8 cellular contexts compared by ENCODE assay signal in genomic region chr16:69397821-69398521, GRCh38. TPM values are rescaled to one million over a fixed set of nuclear protein-coding genes. Genes with fewer than 3 reads are reported as not detected.
DNase-seq lines count a peak whose midpoint lies in the region; ATAC-seq, FAIRE-seq and TF ChIP-seq lines count a peak whose summit lies in the region.

No MANE protein-coding gene starts in this region.

- no TSS peak for BruUV-seq in K562 (replicated peaks; lab: Mats Ljungman, UMichigan)

- intact Hi-C loops in K562 (cut with micrococcal nuclease), result loop anchor here (5.0 to 10.0 kb wide), 2 partner anchors 67 to 169 kb away; partner anchors contain the start of gene NFAT5

- no peak overlapping the region for H3K4me3 Mint-ChIP-seq in stimulated activated naive B cell treated with anti-CD40 and anti-IgM and Interleukin-4, amounts not matched to agents 10 μg/mL and 1 μg/mL and 100 μg/mL, for 72 hours
- no peak overlapping the region for H3K4me3 Mint-ChIP-seq in effector memory CD8-positive, alpha-beta T cell

- no peaks in the 10 kb centered on the region for H3K9me2 ChIP-seq in Loucy (replicated peaks; ENCODE audit: low read depth, low read length)

- no peak overlapping the region for H2AFZ ChIP-seq in Loucy (ENCODE audit: low read length)
- H2AFZ ChIP-seq in K562 (ENCODE audit: low read depth, low read length), result peak overlapping the region; percentile 27; the same call in 1 of the 2 replicates

- H3K4me1 ChIP-seq in Loucy (ENCODE audit: insufficient read depth, low read length, poor library complexity, severe bottlenecking) (peaks cover 15% of the 10 kb centered on the region), K562 (replicated peaks in 1 of 2; ENCODE audit: control insufficient read depth in 2 of 2, insufficient read depth in 2 of 2, low read length in 2 of 2) (peaks cover 3 to 12% of the 10 kb centered on the region in 2 experiments)

- H3K9me3 ChIP-seq in Loucy (ENCODE audit: insufficient read depth, low read depth, low read length) (no peaks in the 10 kb centered on the region), K562 (replicated peaks; ENCODE audit: control insufficient read depth, insufficient read depth, low read depth, low read length) (no peaks in the 10 kb centered on the region)

- TF ChIP-seq POLR2A in K562 (conservative IDR thresholded peaks at IDR 0.05), result no peak

- H3K79me2 ChIP-seq in Loucy (ENCODE audit: insufficient read depth, low read length) (no peaks in the 10 kb centered on the region), K562 (ENCODE audit: control insufficient read depth, insufficient read depth, low read length) (no peaks in the 10 kb centered on the region)

- no peak overlapping the region for H3K27ac ChIP-seq in K562 (ENCODE audit: extremely low read depth, low read depth, low read length)

- peak; percentile 58 for TF ChIP-seq CTCF in Loucy (conservative IDR thresholded peaks at IDR 0.05; ENCODE audit: low read length)
- peak; percentile 53 to 72 (median 65) for TF ChIP-seq CTCF in K562 (IDR thresholded peaks at IDR 0.05 in 2 of 3, conservative IDR thresholded peaks at IDR 0.05 in 1 of 3; ENCODE audit: insufficient read depth in 2 of 3, low read depth in 1 of 3, low read length in 3 of 3)

- peaks cover 20 to 27% of the 10 kb centered on the region in 2 donors for H3K4me1 Mint-ChIP-seq in stimulated activated naive B cell treated with anti-CD40 and anti-IgM and Interleukin-4, amounts not matched to agents 10 μg/mL and 1 μg/mL and 100 μg/mL, for 72 hours
- H3K4me1 Mint-ChIP-seq in effector memory CD8-positive, alpha-beta T cell (ENCODE audit: low read depth in 2 of 2), result peaks cover 0 to 2% of the 10 kb centered on the region in 2 donors

- TF ChIP-seq RAD21 in K562 (CRISPR knock-in tag; conservative IDR thresholded peaks at IDR 0.05 in 1 of 2, IDR thresholded peaks at IDR 0.05 in 1 of 2), result peak; percentile 47 to 71; a peak in 3 of 4 replicates

- no peak for TF ChIP-seq EP300 in K562 (IDR thresholded peaks at IDR 0.05; ENCODE audit: low read length)

- no peaks in the 10 kb centered on the region for H3K36me3 Mint-ChIP-seq in stimulated activated naive B cell treated with anti-CD40 and anti-IgM and Interleukin-4, amounts not matched to agents 10 μg/mL and 1 μg/mL and 100 μg/mL, for 72 hours
- peaks cover 4% of the 10 kb centered on the region for H3K36me3 Mint-ChIP-seq in effector memory CD8-positive, alpha-beta T cell (ENCODE audit: insufficient read depth)

- H3K36me3 ChIP-seq in Loucy (ENCODE audit: insufficient read depth, low read length), result no peaks in the 10 kb centered on the region
- H3K36me3 ChIP-seq in K562 (ENCODE audit: control insufficient read depth, insufficient read depth, low read length), result no peaks in the 10 kb centered on the region

- H3K27me3 Mint-ChIP-seq in stimulated activated naive B cell treated with anti-CD40 and anti-IgM and Interleukin-4, amounts not matched to agents 10 μg/mL and 1 μg/mL and 100 μg/mL, for 72 hours, result no peaks in the 10 kb centered on the region
- H3K27me3 Mint-ChIP-seq in effector memory CD8-positive, alpha-beta T cell, result no peaks in the 10 kb centered on the region

- H3F3A ChIP-seq in Loucy (ENCODE audit: low read depth), result peaks cover 3% of the 10 kb centered on the region; the same call in 1 of the 2 replicates

- POLR2A ChIA-PET in K562 (lab: Yijun Ruan, JAX), result interaction anchor here (0.5 to 1.5 kb wide), 5 partner anchors 20 to 1522 kb away, joined by 3 to 4 read pairs (median 3); no protein-coding TSS in a partner anchor

- H3K4me2 ChIP-seq in Loucy (ENCODE audit: low read depth, low read length, poor library complexity, severe bottlenecking) (no peak overlapping the region), K562 (ENCODE audit: insufficient read depth, low read length) (no peak overlapping the region)

- CTCF ChIA-PET in K562 (lab: Yijun Ruan, JAX; ENCODE audit: low intra/inter-chr PET ratio), result no interaction called here

- no peaks in the 10 kb centered on the region for H3K9me3 Mint-ChIP-seq in stimulated activated naive B cell treated with anti-CD40 and anti-IgM and Interleukin-4, amounts not matched to agents 10 μg/mL and 1 μg/mL and 100 μg/mL, for 72 hours
- no peaks in the 10 kb centered on the region for H3K9me3 Mint-ChIP-seq in effector memory CD8-positive, alpha-beta T cell

- FAIRE-seq in K562 (lab: Jason Lieb, UNC) (peak; percentile 79), frontal cortex (lab: Jason Lieb, UNC) (no peak)

- H3K9me1 ChIP-seq in K562 (ENCODE audit: control insufficient read depth, insufficient read depth, low read length), result no peaks in the 10 kb centered on the region

- peak overlapping the region; percentile 56 for H3K27ac Mint-ChIP-seq in stimulated activated naive B cell treated with anti-CD40 and anti-IgM and Interleukin-4, amounts not matched to agents 10 μg/mL and 1 μg/mL and 100 μg/mL, for 72 hours
- H3K27ac Mint-ChIP-seq in effector memory CD8-positive, alpha-beta T cell, result no peak overlapping the region

- H3K27me3 ChIP-seq in Loucy (ENCODE audit: insufficient read depth, low read length, poor library complexity, severe bottlenecking) (no peaks in the 10 kb centered on the region), K562 (ENCODE audit: control insufficient read depth in 2 of 2, insufficient read depth in 2 of 2, low read length in 2 of 2) (no peaks in the 10 kb centered on the region)

- peak; percentile 84 for ATAC-seq in K562
- ATAC-seq in stimulated activated naive B cell treated with anti-CD40 and anti-IgM and Interleukin-4, amounts not matched to agents 10 μg/mL and 1 μg/mL and 100 μg/mL, for 72 hours (replicated peaks), result no peak
- no peak for ATAC-seq in HG03432 (IDR thresholded peaks at IDR 0.05; ENCODE audit: unreplicated experiment)
- ATAC-seq in effector memory CD8-positive, alpha-beta T cell (replicated peaks), result no peak

- 60% methylated on average over 6 of the region's 6 CpGs for WGBS in K562 (ENCODE audit: insufficient coverage, low coverage, missing lambda C conversion rate)

- H3K4me3 ChIP-seq in Loucy (ENCODE audit: low read length, poor library complexity, severe bottlenecking) (no peak overlapping the region), K562 (no peak overlapping the region)

- H4K20me1 ChIP-seq in Loucy (ENCODE audit: insufficient read depth, low read length, poor library complexity, severe bottlenecking) (no peaks in the 10 kb centered on the region), K562 (replicated peaks; ENCODE audit: control insufficient read depth, insufficient read depth, low read length) (no peaks in the 10 kb centered on the region)

- DNase-seq in ELR (ENCODE audit: low read depth) (peak; percentile 92), K562 (ENCODE audit: extremely low read depth in 1 of 4, low spot score in 3 of 4) (peak in 2 of 4 experiments; percentile 49 to 62), iris pigment epithelial cell (ENCODE audit: low read depth) (peak; percentile 87), frontal cortex (ENCODE audit: low spot score in 2 of 2) (no peak)
- DNase-seq in stimulated activated naive B cell treated with anti-CD40 and anti-IgM and Interleukin-4, amounts not matched to agents 10 μg/mL and 1 μg/mL and 100 μg/mL, for 72 hours, result no peak
- no peak for DNase-seq in effector memory CD8-positive, alpha-beta T cell

- in situ Hi-C loops in K562 (cut with MboI), result no loop called here

- H3K9ac ChIP-seq in Loucy (ENCODE audit: low read depth, low read length, poor library complexity, severe bottlenecking), result no peak overlapping the region
- no peak overlapping the region for H3K9ac ChIP-seq in K562 (ENCODE audit: insufficient read depth in 1 of 2, low read depth in 2 of 2, low read length in 2 of 2)

RNA-seq across cellular contexts. Expression of gene TERF2, which starts 12.2 kb away (rescaled TPM):
- 55.4 and 66.2 TPM in 2 replicates for total RNA-seq in K562 (2011; cell fraction: chromatin; rRNA removed; ENCODE audit: low replicate concordance)
- 28.7 and 33.7 TPM in 2 replicates for total RNA-seq in K562 (2011; cell fraction: nucleolus; rRNA removed)
- total RNA-seq in K562 (2011; cell fraction: nucleoplasm; rRNA removed), result 38.4 and 44.9 TPM in 2 replicates
- total RNA-seq in K562 (2014; rRNA removed) (12.9 and 16.4 TPM in 2 replicates), K562 (2014; rRNA removed; fragmentation: Illumina TruSeq; extraction: Trizol) (18.5 and 18.6 TPM in 2 replicates), K562 (2015; rRNA removed; fragmentation: Illumina TruSeq; extraction: Trizol) (17.9 and 22.4 TPM in 2 replicates), K562 (2021) (33.5 and 38.3 TPM in 2 replicates), frontal cortex (110 TPM)
- polyA plus RNA-seq in K562 (2011; rRNA removed) (28.8 and 30.7 TPM in 2 replicates), K562 (2014; fragmentation: Illumina TruSeq; extraction: Trizol) (44.1 and 56.6 TPM in 2 replicates), K562 (2014; fragmentation: Nextera tagmentation; extraction: Ambion mirVana) (10 to 100 TPM; 15.0 to 18.1 TPM), K562 (2014; rRNA removed) (21.8 and 24.6 TPM in 2 replicates)
- polyA plus RNA-seq in K562 (2011; cell fraction: cytosol; rRNA removed), result 15.9 and 17.2 TPM in 2 replicates
- 18.4 and 18.6 TPM in 2 replicates for polyA plus RNA-seq in K562 (2011; cell fraction: nucleus; rRNA removed)
- 25.1 and 43.3 TPM in 2 replicates for polyA plus RNA-seq in K562 (2012)
- polyA minus RNA-seq in K562 (2011; rRNA and poly(A)+ RNA removed), result 31.2 and 33.8 TPM in 2 replicates
- polyA minus RNA-seq in K562 (2011; cell fraction: cytosol; rRNA and poly(A)+ RNA removed), result 31.9 and 37.7 TPM in 2 replicates
- 9.7 and 17.2 TPM in 2 replicates for polyA minus RNA-seq in K562 (2011; cell fraction: nucleus; rRNA and poly(A)+ RNA removed)

RNA-seq across cellular contexts. Expression of gene CYB5B, which starts 26.4 kb away (rescaled TPM):
- 46.6 and 100 TPM in 2 replicates for total RNA-seq in K562 (2011; cell fraction: chromatin; rRNA removed; ENCODE audit: low replicate concordance)
- 19.2 and 28.7 TPM in 2 replicates for total RNA-seq in K562 (2011; cell fraction: nucleolus; rRNA removed)
- 61.2 and 107 TPM in 2 replicates for total RNA-seq in K562 (2011; cell fraction: nucleoplasm; rRNA removed)
- total RNA-seq in K562 (2014; rRNA removed) (29.9 and 69.7 TPM in 2 replicates), K562 (2014; rRNA removed; fragmentation: Illumina TruSeq; extraction: Trizol) (133 and 137 TPM in 2 replicates), K562 (2015; rRNA removed; fragmentation: Illumina TruSeq; extraction: Trizol) (98.0 and 101 TPM in 2 replicates), K562 (2021) (103 and 107 TPM in 2 replicates), frontal cortex (49.3 TPM)
- polyA plus RNA-seq in K562 (2011; rRNA removed) (196 and 274 TPM in 2 replicates), K562 (2014; fragmentation: Illumina TruSeq; extraction: Trizol) (167 and 198 TPM in 2 replicates), K562 (2014; fragmentation: Nextera tagmentation; extraction: Ambion mirVana) (100 to 1,000 TPM; 136 to 198 TPM), K562 (2014; rRNA removed) (75.6 and 98.3 TPM in 2 replicates)
- polyA plus RNA-seq in K562 (2011; cell fraction: cytosol; rRNA removed), result 134 and 189 TPM in 2 replicates
- 41.9 and 62.4 TPM in 2 replicates for polyA plus RNA-seq in K562 (2011; cell fraction: nucleus; rRNA removed)
- 83.3 and 92.2 TPM in 2 replicates for polyA plus RNA-seq in K562 (2012)
- 158 and 175 TPM in 2 replicates for polyA minus RNA-seq in K562 (2011; rRNA and poly(A)+ RNA removed)
- polyA minus RNA-seq in K562 (2011; cell fraction: cytosol; rRNA and poly(A)+ RNA removed), result 36.2 and 49.2 TPM in 2 replicates
- 18.0 and 42.0 TPM in 2 replicates for polyA minus RNA-seq in K562 (2011; cell fraction: nucleus; rRNA and poly(A)+ RNA removed)

RNA-seq across cellular contexts. Expression of gene TMED6, which starts 46.4 kb away (rescaled TPM):
- total RNA-seq in K562 (2011; cell fraction: chromatin; rRNA removed; ENCODE audit: low replicate concordance), result 1.5 and 1.7 TPM in 2 replicates
- 0.67 TPM in 1 of 2 replicates, not detected in the other for total RNA-seq in K562 (2011; cell fraction: nucleolus; rRNA removed)
- 1.6 TPM in 2 replicates for total RNA-seq in K562 (2011; cell fraction: nucleoplasm; rRNA removed)
- total RNA-seq in K562 (2014; rRNA removed) (0.18 TPM in 1 of 2 replicates, not detected in the other), K562 (2014; rRNA removed; fragmentation: Illumina TruSeq; extraction: Trizol) (0.22 and 0.25 TPM in 2 replicates), K562 (2015; rRNA removed; fragmentation: Illumina TruSeq; extraction: Trizol) (0.25 TPM in 1 of 2 replicates, not detected in the other), K562 (2021) (0.51 TPM in 1 of 2 replicates, not detected in the other), frontal cortex (not detected)
- polyA plus RNA-seq in K562 (2011; rRNA removed) (0.14 and 0.20 TPM in 2 replicates), K562 (2014; fragmentation: Illumina TruSeq; extraction: Trizol) (0.22 TPM in 1 of 2 replicates, not detected in the other), K562 (2014; fragmentation: Nextera tagmentation; extraction: Ambion mirVana) (under 1 TPM; 0.32 to 0.45 TPM), K562 (2014; rRNA removed) (not detected in 2 replicates)
- polyA plus RNA-seq in K562 (2011; cell fraction: cytosol; rRNA removed), result 0.07 TPM in 1 of 2 replicates, not detected in the other
- 0.70 TPM in 1 of 2 replicates, not detected in the other for polyA plus RNA-seq in K562 (2011; cell fraction: nucleus; rRNA removed)
- polyA plus RNA-seq in K562 (2012), result 0.36 and 0.47 TPM in 2 replicates
- polyA minus RNA-seq in K562 (2011; rRNA and poly(A)+ RNA removed), result not detected in 2 replicates
- polyA minus RNA-seq in K562 (2011; cell fraction: cytosol; rRNA and poly(A)+ RNA removed), result not detected in 2 replicates
- polyA minus RNA-seq in K562 (2011; cell fraction: nucleus; rRNA and poly(A)+ RNA removed), result 0.40 and 0.67 TPM in 2 replicates

RNA-seq across cellular contexts. Expression of gene NIP7, which starts 58.4 kb away (rescaled TPM):
- 67.9 and 76.6 TPM in 2 replicates for total RNA-seq in K562 (2011; cell fraction: chromatin; rRNA removed; ENCODE audit: low replicate concordance)
- 38.0 and 41.5 TPM in 2 replicates for total RNA-seq in K562 (2011; cell fraction: nucleolus; rRNA removed)
- total RNA-seq in K562 (2011; cell fraction: nucleoplasm; rRNA removed), result 63.2 and 72.6 TPM in 2 replicates
- total RNA-seq in K562 (2014; rRNA removed) (41.2 and 45.2 TPM in 2 replicates), K562 (2014; rRNA removed; fragmentation: Illumina TruSeq; extraction: Trizol) (73.9 and 77.8 TPM in 2 replicates), K562 (2015; rRNA removed; fragmentation: Illumina TruSeq; extraction: Trizol) (82.9 and 85.5 TPM in 2 replicates), K562 (2021) (52.8 and 58.1 TPM in 2 replicates), frontal cortex (13.0 TPM)
- polyA plus RNA-seq in K562 (2011; rRNA removed) (18.9 and 28.9 TPM in 2 replicates), K562 (2014; fragmentation: Illumina TruSeq; extraction: Trizol) (71.2 and 78.3 TPM in 2 replicates), K562 (2014; fragmentation: Nextera tagmentation; extraction: Ambion mirVana) (10 to 100 TPM; 72.5 to 78.3 TPM), K562 (2014; rRNA removed) (57.7 and 67.0 TPM in 2 replicates)
- polyA plus RNA-seq in K562 (2011; cell fraction: cytosol; rRNA removed), result 15.3 and 21.6 TPM in 2 replicates
- polyA plus RNA-seq in K562 (2011; cell fraction: nucleus; rRNA removed), result 12.1 and 15.2 TPM in 2 replicates
- 27.0 and 61.8 TPM in 2 replicates for polyA plus RNA-seq in K562 (2012)
- 33.1 and 33.6 TPM in 2 replicates for polyA minus RNA-seq in K562 (2011; rRNA and poly(A)+ RNA removed)
- 15.2 and 22.5 TPM in 2 replicates for polyA minus RNA-seq in K562 (2011; cell fraction: cytosol; rRNA and poly(A)+ RNA removed)
- 15.3 and 17.2 TPM in 2 replicates for polyA minus RNA-seq in K562 (2011; cell fraction: nucleus; rRNA and poly(A)+ RNA removed)

RNA-seq across cellular contexts. Expression of gene COG8, which starts 58.6 kb away (rescaled TPM):
- total RNA-seq in K562 (2011; cell fraction: chromatin; rRNA removed; ENCODE audit: low replicate concordance), result 58.6 and 101 TPM in 2 replicates
- total RNA-seq in K562 (2011; cell fraction: nucleolus; rRNA removed), result 70.5 and 89.9 TPM in 2 replicates
- 73.8 and 77.9 TPM in 2 replicates for total RNA-seq in K562 (2011; cell fraction: nucleoplasm; rRNA removed)
- total RNA-seq in K562 (2014; rRNA removed), result 34.2 and 45.2 TPM in 2 replicates
- 21.9 and 23.3 TPM in 2 replicates for total RNA-seq in K562 (2014; rRNA removed; fragmentation: Illumina TruSeq; extraction: Trizol)
- 29.4 and 30.1 TPM in 2 replicates for total RNA-seq in K562 (2015; rRNA removed; fragmentation: Illumina TruSeq; extraction: Trizol)
- total RNA-seq in K562 (2021), result 42.6 and 43.6 TPM in 2 replicates
- 31.5 and 34.9 TPM in 2 replicates for polyA plus RNA-seq in K562 (2011; rRNA removed)
- 40.5 and 58.4 TPM in 2 replicates for polyA plus RNA-seq in K562 (2011; cell fraction: cytosol; rRNA removed)
- 42.4 and 54.2 TPM in 2 replicates for polyA plus RNA-seq in K562 (2011; cell fraction: nucleus; rRNA removed)
- polyA plus RNA-seq in K562 (2012), result 20.5 and 29.8 TPM in 2 replicates
- polyA plus RNA-seq in K562 (2014; fragmentation: Illumina TruSeq; extraction: Trizol), result 22.0 and 27.9 TPM in 2 replicates
- polyA plus RNA-seq in K562 (2014; fragmentation: Nextera tagmentation; extraction: Ambion mirVana), result 1 to 10 TPM; 3.7 to 5.7 TPM
- polyA plus RNA-seq in K562 (2014; rRNA removed), result 33.4 and 38.2 TPM in 2 replicates
- polyA minus RNA-seq in K562 (2011; rRNA and poly(A)+ RNA removed), result 42.0 and 47.5 TPM in 2 replicates
- 30.9 and 38.5 TPM in 2 replicates for polyA minus RNA-seq in K562 (2011; cell fraction: cytosol; rRNA and poly(A)+ RNA removed)
- 39.7 and 55.4 TPM in 2 replicates for polyA minus RNA-seq in K562 (2011; cell fraction: nucleus; rRNA and poly(A)+ RNA removed)
- 41.6 TPM for total RNA-seq in frontal cortex

Comparison
In these comparisons a context has a peak if more than half of its experiments do, and no peak if none do; other contexts are left out.
1. DNase-seq: peak in ELR (single experiment) and iris pigment epithelial cell (single experiment); none in stimulated activated naive B cell treated with anti-CD40 and anti-IgM and Interleukin-4, amounts not matched to agents 10 μg/mL and 1 μg/mL and 100 μg/mL, for 72 hours (single experiment), frontal cortex (0 of 2) and effector memory CD8-positive, alpha-beta T cell (0 of 3).